23 cellular contexts compared by ENCODE assay signal in genomic region chr3:128319741-128320141, GRCh38.
DNase-seq lines count a peak whose midpoint lies in the region; ATAC-seq, FAIRE-seq and TF ChIP-seq lines count a peak whose summit lies in the region.
"Had no signal": no experiment of that assay in that cellular context is flagged by ENCODE, and none has a peak within 500 bp of the region (broad histone marks: within the 10 kb centered on the region; RNA-seq: fewer than 3 reads in every experiment).

No MANE protein-coding gene starts in this region.

- POLR2A ChIA-PET in HepG2 (lab: Yijun Ruan, JAX): no interaction called here

- H2AFZ ChIP-seq in HepG2 (ENCODE audit: low read length): no peak overlapping the region

- H3K9ac ChIP-seq in liver (ENCODE audit: low read depth in 1 of 2, low read length in 2 of 2) (no peak overlapping the region), HepG2 (ENCODE audit: insufficient read depth, low read depth, low read length) (no peak overlapping the region)
- H3K9ac ChIP-seq: SK-N-SH had no signal

- H3K4me2 ChIP-seq in HepG2 (ENCODE audit: low read depth, low read length): no peak overlapping the region
- H3K4me2 ChIP-seq: SK-N-SH had no signal

- H3K27ac ChIP-seq in liver (ENCODE audit: low read depth in 1 of 2, low read length in 2 of 2): no peak overlapping the region
- H3K27ac ChIP-seq in HepG2 (ENCODE audit: extremely low read length, insufficient read depth, low read length): no peak overlapping the region
- H3K27ac ChIP-seq: heart left ventricle, ovary, skin epidermis, thyroid gland had no signal

- H3K4me3 Mint-ChIP-seq in type B pancreatic cell: no peak overlapping the region
- H3K4me3 Mint-ChIP-seq: activated CD4-positive, alpha-beta T cell treated with anti-CD3 and anti-CD28 coated beads, Interleukin-2, amount 10 ng/mL, durations not matched to agents 7 days and 5 days; activated naive CD8-positive, alpha-beta T cell treated with anti-CD3 and anti-CD28 coated beads, Interleukin-2, amount 50 U/mL, for 24 hours had no signal

- TF ChIP-seq POLR2A in HepG2 (IDR thresholded peaks at IDR 0.05; ENCODE audit: insufficient read depth in 1 of 2, low read depth in 2 of 2, low read length in 2 of 2): no peak

- no peaks in the 10 kb centered on the region for H3K27me3 Mint-ChIP-seq in type B pancreatic cell
- H3K27me3 Mint-ChIP-seq: activated CD4-positive, alpha-beta T cell treated with anti-CD3 and anti-CD28 coated beads, Interleukin-2, amount 10 ng/mL, durations not matched to agents 7 days and 5 days; activated naive CD8-positive, alpha-beta T cell treated with anti-CD3 and anti-CD28 coated beads, Interleukin-2, amount 50 U/mL, for 24 hours had no signal

- no peaks in the 10 kb centered on the region for H3K9me3 ChIP-seq in liver (ENCODE audit: control insufficient read depth in 4 of 4, low read length in 3 of 4)
- H3K9me3 ChIP-seq in HepG2 (ENCODE audit: low read length): no peaks in the 10 kb centered on the region
- H3K9me3 ChIP-seq: heart left ventricle, ovary, SK-N-SH, thyroid gland had no signal

- BruUV-seq in HepG2 (replicated peaks; lab: Mats Ljungman, UMichigan): no TSS peak

- intact Hi-C loops in HepG2 (cut with micrococcal nuclease; ENCODE audit: unreplicated experiment): loop anchor here (5.0 kb wide), 2 partner anchors 108 to 147 kb away; no protein-coding TSS in a partner anchor

- H4K20me1 ChIP-seq in HepG2 (ENCODE audit: insufficient read depth, low read length): peaks cover 5% of the 10 kb centered on the region; the same call in 1 of the 2 replicates

- H3K4me1 Mint-ChIP-seq in type B pancreatic cell (ENCODE audit: unreplicated experiment): peaks cover 33% of the 10 kb centered on the region

- ATAC-seq in HepG2 (no peak), left lobe of liver (peak; percentile 84)
- ATAC-seq: activated naive CD8-positive, alpha-beta T cell treated with anti-CD3 and anti-CD28 coated beads, Interleukin-2, amount 50 U/mL, for 24 hours; HCT116; heart left ventricle had no signal

- no peak for DNase-seq in HepG2 (ENCODE audit: low spot score)
- peak; percentile 63 for DNase-seq in NCI-H510A (lab: John Stamatoyannopoulos, UW)
- peak; percentile 81 for DNase-seq in left lobe of liver (ENCODE audit: low spot score)
- DNase-seq in type B pancreatic cell (ENCODE audit: extremely low spot score, unreplicated experiment): peak; percentile 51
- DNase-seq in RKO (ENCODE audit: low spot score): no peak
- DNase-seq in HPDE6-E6E7 (ENCODE audit: extremely low spot score): no peak
- no peak for DNase-seq in iPS-NIHi7 (ENCODE audit: extremely low spot score)
- DNase-seq: activated CD4-positive, alpha-beta T cell treated with anti-CD3 and anti-CD28 coated beads, Interleukin-2, amount 10 ng/mL, durations not matched to agents 7 days and 5 days; activated naive CD8-positive, alpha-beta T cell treated with anti-CD3 and anti-CD28 coated beads, Interleukin-2, amount 50 U/mL, for 24 hours; activated T-cell treated with anti-CD3 and anti-CD28 coated beads for 4 hours; AML-193; DMS 273 treated with DMSO at 0.1 percent for 48 hours; effector memory CD4-positive, alpha-beta T cell; kidney; MV-4-11; NCI-H446 treated with DMSO at 0.1 percent for 48 hours had no signal

- TF ChIP-seq EP300 in HepG2 (IDR thresholded peaks at IDR 0.05; ENCODE audit: low read depth in 2 of 2, low read length in 2 of 2): no peak
- no peak for TF ChIP-seq EP300 in HepG2 (CRISPR knock-in tag; IDR thresholded peaks at IDR 0.05; ENCODE audit: borderline replicate concordance)

- H3K27me3 ChIP-seq in liver (ENCODE audit: control insufficient read depth in 4 of 4, insufficient read depth in 4 of 4, low read length in 3 of 4) (no peaks in the 10 kb centered on the region), HepG2 (ENCODE audit: control insufficient read depth in 1 of 2, insufficient read depth in 2 of 2, low read length in 2 of 2) (no peaks in the 10 kb centered on the region)
- H3K27me3 ChIP-seq: heart left ventricle, ovary, thyroid gland had no signal

- no peaks in the 10 kb centered on the region for H3K79me2 ChIP-seq in HepG2 (ENCODE audit: insufficient read depth, low read length)

- no peaks in the 10 kb centered on the region for H3K36me3 ChIP-seq in liver (ENCODE audit: control insufficient read depth in 4 of 4, insufficient read depth in 3 of 4, low read depth in 1 of 4, low read length in 3 of 4)
- peaks cover 6 to 20% of the 10 kb centered on the region in 2 experiments; a peak in 4 of 5 replicates for H3K36me3 ChIP-seq in HepG2 (replicated peaks in 1 of 2; ENCODE audit: control insufficient read depth in 1 of 2, insufficient read depth in 2 of 2, low read length in 2 of 2)
- H3K36me3 ChIP-seq: ovary, thyroid gland had no signal

- H3K4me1 ChIP-seq in liver (ENCODE audit: control insufficient read depth in 4 of 4, insufficient read depth in 4 of 4, low read length in 3 of 4) (peaks cover 8 to 31% (median 16%) of the 10 kb centered on the region in 4 donors), HepG2 (ENCODE audit: insufficient read depth, low read length) (peaks cover 34% of the 10 kb centered on the region)
- H3K4me1 ChIP-seq: thyroid gland had no signal

- in situ Hi-C loops in HepG2 (cut with HindIII; ENCODE audit: extremely low pct_ligation_motif_present, low pct_unique_long_range_greater_than_20kb): loop anchor here (10.0 kb wide), 1 partner anchor 145 kb away; no protein-coding TSS in a partner anchor

- H3K9me3 Mint-ChIP-seq in type B pancreatic cell: no peaks in the 10 kb centered on the region
- H3K9me3 Mint-ChIP-seq: activated CD4-positive, alpha-beta T cell treated with anti-CD3 and anti-CD28 coated beads, Interleukin-2, amount 10 ng/mL, durations not matched to agents 7 days and 5 days; activated naive CD8-positive, alpha-beta T cell treated with anti-CD3 and anti-CD28 coated beads, Interleukin-2, amount 50 U/mL, for 24 hours had no signal

- H3K36me3 Mint-ChIP-seq in type B pancreatic cell: no peaks in the 10 kb centered on the region

- TF ChIP-seq RAD21 in liver (IDR thresholded peaks at IDR 0.05) (peak; percentile 7 to 14), HepG2 (CRISPR knock-in tag; IDR thresholded peaks at IDR 0.05) (no peak)

- H3K4me3 ChIP-seq in liver (ENCODE audit: low read depth in 1 of 3, low read length in 3 of 3) (no peak overlapping the region), HepG2 (replicated peaks in 1 of 3; ENCODE audit: insufficient read depth in 1 of 3, low read depth in 2 of 3, low read length in 3 of 3) (no peak overlapping the region)
- H3K4me3 ChIP-seq: heart left ventricle, ovary, skin epidermis, thyroid gland had no signal

- FAIRE-seq in HepG2 (lab: Jason Lieb, UNC): no peak
- FAIRE-seq: kidney had no signal

- WGBS in liver: 58% methylated on average over 6 of the region's 6 CpGs
- 86% methylated on average over 1 of the region's 6 CpGs for WGBS in HepG2 (ENCODE audit: low lambda C conversion rate)

- CTCF ChIA-PET in HepG2 (lab: Yijun Ruan, JAX; ENCODE audit: low intra/inter-chr PET ratio, low total read pairs): no interaction called here

- H3K27ac Mint-ChIP-seq in type B pancreatic cell: no peak overlapping the region
- H3K27ac Mint-ChIP-seq: activated naive CD8-positive, alpha-beta T cell treated with anti-CD3 and anti-CD28 coated beads, Interleukin-2, amount 50 U/mL, for 24 hours had no signal

- no peak for TF ChIP-seq CTCF in liver (IDR thresholded peaks at IDR 0.05; ENCODE audit: low read depth, low read length, missing input control)
- no peak for TF ChIP-seq CTCF in HepG2 (CRISPR knock-in tag; IDR thresholded peaks at IDR 0.05)
- no peak for TF ChIP-seq CTCF in type B pancreatic cell (conservative IDR thresholded peaks at IDR 0.05)

TF ChIP-seq in liver, 16 proteins besides CTCF, POLR2A, EP300 and RAD21:
- TF ChIP-seq HNF4A (conservative IDR thresholded peaks at IDR 0.05) (peak in 1 of 2 donors; percentile 44), TAF1 (conservative IDR thresholded peaks at IDR 0.05) (no peak), RXRA (IDR thresholded peaks at IDR 0.05) (peak in 1 of 2 donors; percentile 50)

TF ChIP-seq in HepG2, 621 proteins besides CTCF, POLR2A, EP300 and RAD21 (continues in another document):
- TF ChIP-seq DZIP1 (CRISPR knock-in tag; IDR thresholded peaks at IDR 0.05): no peak
- TF ChIP-seq NFKBIZ (CRISPR knock-in tag; IDR thresholded peaks at IDR 0.05): no peak
- TF ChIP-seq ZNF383 (CRISPR knock-in tag; IDR thresholded peaks at IDR 0.05; ENCODE audit: borderline replicate concordance): no peak
- TF ChIP-seq RFX3 (CRISPR knock-in tag; IDR thresholded peaks at IDR 0.05): no peak
- TF ChIP-seq NFKB2 (CRISPR knock-in tag; IDR thresholded peaks at IDR 0.05; ENCODE audit: borderline replicate concordance): no peak
- TF ChIP-seq IRX3 (CRISPR knock-in tag; IDR thresholded peaks at IDR 0.05; ENCODE audit: borderline replicate concordance, low read depth): no peak
- no peak for TF ChIP-seq PHF8 (CRISPR knock-in tag; IDR thresholded peaks at IDR 0.05)

Comparison
In these comparisons a context has a peak if more than half of its experiments do, and no peak if none do; other contexts are left out.
1. DNase-seq: peak in NCI-H510A (single experiment), left lobe of liver (single experiment) and type B pancreatic cell (single experiment); none in HepG2 (single experiment), RKO (single experiment), HPDE6-E6E7 (single experiment) and iPS-NIHi7 (single experiment).